20 cellular contexts compared by ENCODE assay signal in genomic region chr15:87556886-87557285, GRCh38.
DNase-seq lines count a peak whose midpoint lies in the region; ATAC-seq, FAIRE-seq and TF ChIP-seq lines count a peak whose summit lies in the region.
"Had no signal": no experiment of that assay in that cellular context is flagged by ENCODE, and none has a peak within 500 bp of the region (broad histone marks: within the 10 kb centered on the region; RNA-seq: fewer than 3 reads in every experiment).

No MANE protein-coding gene starts in this region.

- DNase-seq in PC-3: peak; percentile 52
- DNase-seq in epithelial cell of prostate (ENCODE audit: low read depth, low spot score): no peak
- no peak for DNase-seq in mesenchymal stem cell
- no peak for DNase-seq in D721Med (ENCODE audit: insufficient read length, low spot score)
- DNase-seq in activated naive CD4-positive, alpha-beta T cell treated with anti-CD3 and anti-CD28 coated beads, Interleukin-2, amount 50 U/mL, for 72 hours (ENCODE audit: low spot score in 2 of 2): no peak
- DNase-seq: ACHN; BE2C; C1 segment of cervical spinal cord; CD4-positive, CD25-positive, alpha-beta regulatory T cell; CD8-positive, alpha-beta memory T cell; COR-L47; GDM1; H9 had no signal

- H3K36me3 Mint-ChIP-seq in activated naive CD4-positive, alpha-beta T cell treated with anti-CD3 and anti-CD28 coated beads, Interleukin-2, amount 50 U/mL, for 72 hours: peaks cover 0 to 18% of the 10 kb centered on the region in 2 donors
- H3K36me3 Mint-ChIP-seq: CD4-positive, CD25-positive, alpha-beta regulatory T cell; IgD-negative memory B cell had no signal

- H3K79me1 ChIP-seq in mesenchymal stem cell (replicated peaks; ENCODE audit: low read length, poor library complexity, severe bottlenecking): no peaks in the 10 kb centered on the region

- no peaks in the 10 kb centered on the region for H4K20me1 ChIP-seq in PC-3 (ENCODE audit: low read length)

- H3K27ac Mint-ChIP-seq in activated naive CD4-positive, alpha-beta T cell treated with anti-CD3 and anti-CD28 coated beads, Interleukin-2, amount 50 U/mL, for 72 hours: no peak overlapping the region
- H3K27ac Mint-ChIP-seq: CD4-positive, CD25-positive, alpha-beta regulatory T cell; CD8-positive, alpha-beta memory T cell; H9 had no signal

- H3K9ac ChIP-seq in PC-3 (ENCODE audit: low read length): no peak overlapping the region
- H3K9ac ChIP-seq in mesenchymal stem cell (ENCODE audit: low read length): no peak overlapping the region

- no TSS peak for BruUV-seq in PC-3 (replicated peaks; lab: Mats Ljungman, UMichigan)

- intact Hi-C loops in PC-3 (cut with micrococcal nuclease): no loop called here

- H3K4me3 ChIP-seq in PC-3 (ENCODE audit: low read length) (no peak overlapping the region), mesenchymal stem cell (ENCODE audit: insufficient read depth in 1 of 2, low read depth in 1 of 2, low read length in 2 of 2) (no peak overlapping the region)

- ATAC-seq in PC-3 (no peak), GM21381 (IDR thresholded peaks at IDR 0.05; ENCODE audit: unreplicated experiment) (no peak)
- ATAC-seq in activated naive CD4-positive, alpha-beta T cell treated with anti-CD3 and anti-CD28 coated beads, Interleukin-2, amount 50 U/mL, for 72 hours: no peak
- ATAC-seq: HepG2 had no signal

- CTCF ChIA-PET in PC-3 (lab: Charles Lee): no interaction called here

- H3K4ac ChIP-seq in mesenchymal stem cell (ENCODE audit: low read depth in 1 of 2, low read length in 2 of 2): no peak overlapping the region

- H3K14ac ChIP-seq in mesenchymal stem cell (ENCODE audit: low read length in 2 of 2): no peak overlapping the region

- H2AK5ac ChIP-seq in mesenchymal stem cell (ENCODE audit: low read length, severe bottlenecking): peak overlapping the region; percentile 56

- H3K27me3 ChIP-seq in PC-3 (ENCODE audit: low read length) (no peaks in the 10 kb centered on the region), mesenchymal stem cell (ENCODE audit: control insufficient read depth in 1 of 2, insufficient read depth in 1 of 2, low read length in 2 of 2) (no peaks in the 10 kb centered on the region)
- H3K27me3 ChIP-seq: BE2C had no signal

- TF ChIP-seq CTCF in PC-3 (conservative IDR thresholded peaks at IDR 0.05; ENCODE audit: low read depth, low read length) (no peak), D721Med (IDR thresholded peaks at IDR 0.05; ENCODE audit: insufficient read depth, missing control alignments) (no peak)

- H3K23ac ChIP-seq in mesenchymal stem cell (ENCODE audit: low read length in 2 of 2): no peak overlapping the region

- peaks cover 15 to 18% of the 10 kb centered on the region in 2 donors for H3K9me3 Mint-ChIP-seq in activated naive CD4-positive, alpha-beta T cell treated with anti-CD3 and anti-CD28 coated beads, Interleukin-2, amount 50 U/mL, for 72 hours

- H2BK12ac ChIP-seq in mesenchymal stem cell (ENCODE audit: low read length in 2 of 2): no peak overlapping the region

- H3K4me1 ChIP-seq in PC-3 (ENCODE audit: insufficient read depth, low read length) (peaks cover 17% of the 10 kb centered on the region), mesenchymal stem cell (ENCODE audit: control insufficient read depth, insufficient read depth, low read depth, low read length) (no peaks in the 10 kb centered on the region)
- H3K4me1 ChIP-seq: BE2C had no signal

- H3K79me2 ChIP-seq in PC-3 (ENCODE audit: low read length): no peaks in the 10 kb centered on the region

- no peak overlapping the region for H3K18ac ChIP-seq in mesenchymal stem cell (ENCODE audit: low read depth in 1 of 2, low read length in 2 of 2)

- no peak overlapping the region for H4K8ac ChIP-seq in mesenchymal stem cell (ENCODE audit: low read length)

- no peak overlapping the region for H2AFZ ChIP-seq in PC-3 (ENCODE audit: low read length)
- no peak overlapping the region for H2AFZ ChIP-seq in mesenchymal stem cell (ENCODE audit: low read depth, low read length)

- FAIRE-seq in D721Med (lab: Jason Lieb, UNC): no peak
- FAIRE-seq: A204.1, GM12892, GM18507, H1, HepG2 had no signal

- H3K9me3 ChIP-seq in PC-3 (ENCODE audit: low read length): no peaks in the 10 kb centered on the region
- H3K9me3 ChIP-seq in mesenchymal stem cell (ENCODE audit: control insufficient read depth, low read length): peaks cover 9% of the 10 kb centered on the region
- H3K9me3 ChIP-seq: BE2C had no signal

- peak overlapping the region; percentile 83 for H3K27ac ChIP-seq in PC-3 (ENCODE audit: low read length)
- peak overlapping the region; percentile 48 for H3K27ac ChIP-seq in epithelial cell of prostate
- H3K27ac ChIP-seq in mesenchymal stem cell (ENCODE audit: low read length, poor library complexity, severe bottlenecking): no peak overlapping the region

- no peak overlapping the region for H2BK120ac ChIP-seq in mesenchymal stem cell (ENCODE audit: low read depth, low read length)

- H3K4me2 ChIP-seq in PC-3 (ENCODE audit: low read length) (peak overlapping the region; percentile 23), mesenchymal stem cell (ENCODE audit: low read length, poor library complexity, severe bottlenecking) (no peak overlapping the region)

- POLR2A ChIA-PET in PC-3 (lab: Charles Lee; ENCODE audit: unreplicated experiment): no interaction called here

- no peak overlapping the region for H2BK15ac ChIP-seq in mesenchymal stem cell (ENCODE audit: low read depth, poor library complexity, severe bottlenecking)

- no peak overlapping the region for H4K91ac ChIP-seq in mesenchymal stem cell (ENCODE audit: low read length)

- H3K9me2 ChIP-seq in PC-3 (replicated peaks; ENCODE audit: low read length): no peaks in the 10 kb centered on the region

- no peaks in the 10 kb centered on the region for H3F3A ChIP-seq in PC-3 (ENCODE audit: low read length, unreplicated experiment)

- H3K36me3 ChIP-seq in PC-3 (ENCODE audit: low read depth, low read length): no peaks in the 10 kb centered on the region
- no peaks in the 10 kb centered on the region for H3K36me3 ChIP-seq in mesenchymal stem cell (ENCODE audit: control insufficient read depth in 1 of 2, insufficient read depth in 2 of 2, low read depth in 1 of 2, low read length in 2 of 2)
- H3K36me3 ChIP-seq: BE2C had no signal

- no peak overlapping the region for H2BK5ac ChIP-seq in mesenchymal stem cell (ENCODE audit: low read depth, low read length, poor library complexity, severe bottlenecking)
